Comparison of ENCODE assay signal across 29 cellular contexts in genomic region chr5:86360801-86361200, GRCh38.
"Had no signal": no experiment of that assay in that cellular context is flagged by ENCODE, and none has a peak within 500 bp of the region (broad histone marks: within the 10 kb centered on the region; RNA-seq: fewer than 3 reads in every experiment).

No MANE protein-coding gene starts in this region.

- H3K4me3 ChIP-seq: breast epithelium, esophagus muscularis mucosa, heart right ventricle, lower lobe of right lung, neural progenitor cell, psoas muscle, smooth muscle cell, upper lobe of left lung, vagina had no signal

- H3K27ac ChIP-seq: breast epithelium, esophagus muscularis mucosa, foreskin keratinocyte, heart right ventricle, lower lobe of right lung, neural progenitor cell, parathyroid adenoma, psoas muscle, upper lobe of left lung, vagina had no signal

- H3K9me3 ChIP-seq: breast epithelium, esophagus muscularis mucosa, heart right ventricle, lower lobe of right lung, psoas muscle, upper lobe of left lung, vagina had no signal

- H3K27me3 Mint-ChIP-seq: activated CD8-positive, alpha-beta memory T cell treated with anti-CD3 and anti-CD28 coated beads, Interleukin-2, amount 10 ng/mL, durations not matched to agents 7 days and 5 days; activated naive CD4-positive, alpha-beta T cell treated with anti-CD3 and anti-CD28 coated beads, Interleukin-2, amount 10 ng/mL, durations not matched to agents 7 days and 5 days; central memory CD8-positive, alpha-beta T cell; stimulated activated memory B cell treated with anti-CD40 and anti-IgM and Interleukin-4, amounts not matched to agents 10 μg/mL and 1 μg/mL and 100 μg/mL, for 72 hours; stimulated activated naive CD8-positive, alpha-beta T cell treated with anti-CD3 and anti-CD28 coated beads, Interleukin-15, amount 100 ng/mL, for 72 hours had no signal

- H3K4me3 Mint-ChIP-seq: activated CD4-positive, alpha-beta T cell treated with anti-CD3 and anti-CD28 coated beads for 36 hours; activated CD8-positive, alpha-beta memory T cell treated with anti-CD3 and anti-CD28 coated beads, Interleukin-2, amount 10 ng/mL, durations not matched to agents 7 days and 5 days; activated CD8-positive, alpha-beta T cell treated with anti-CD3 and anti-CD28 coated beads, Interleukin-2, amount 10 ng/mL, durations not matched to agents 7 days and 5 days; activated naive CD4-positive, alpha-beta T cell treated with anti-CD3 and anti-CD28 coated beads, Interleukin-2, amount 10 ng/mL, durations not matched to agents 7 days and 5 days; central memory CD8-positive, alpha-beta T cell; natural killer cell; neural progenitor cell; stimulated activated memory B cell treated with anti-CD40 and anti-IgM and Interleukin-4, amounts not matched to agents 10 μg/mL and 1 μg/mL and 100 μg/mL, for 72 hours; stimulated activated naive CD8-positive, alpha-beta T cell treated with anti-CD3 and anti-CD28 coated beads, Interleukin-15, amount 100 ng/mL, for 72 hours had no signal

- H3K27ac Mint-ChIP-seq: activated CD4-positive, alpha-beta T cell treated with anti-CD3 and anti-CD28 coated beads for 36 hours; activated CD8-positive, alpha-beta memory T cell treated with anti-CD3 and anti-CD28 coated beads, Interleukin-2, amount 10 ng/mL, durations not matched to agents 7 days and 5 days; activated CD8-positive, alpha-beta T cell treated with anti-CD3 and anti-CD28 coated beads, Interleukin-2, amount 10 ng/mL, durations not matched to agents 7 days and 5 days; activated naive CD4-positive, alpha-beta T cell treated with anti-CD3 and anti-CD28 coated beads, Interleukin-2, amount 10 ng/mL, durations not matched to agents 7 days and 5 days; natural killer cell; neural progenitor cell; stimulated activated memory B cell treated with anti-CD40 and anti-IgM and Interleukin-4, amounts not matched to agents 10 μg/mL and 1 μg/mL and 100 μg/mL, for 72 hours; stimulated activated naive CD8-positive, alpha-beta T cell treated with anti-CD3 and anti-CD28 coated beads, Interleukin-15, amount 100 ng/mL, for 72 hours had no signal

- H3K4me1 ChIP-seq: breast epithelium, esophagus muscularis mucosa, foreskin keratinocyte, heart right ventricle, lower lobe of right lung, neural progenitor cell, parathyroid adenoma, psoas muscle, upper lobe of left lung, vagina had no signal

- H3K27me3 ChIP-seq: breast epithelium, esophagus muscularis mucosa, foreskin keratinocyte, heart right ventricle, neural progenitor cell, upper lobe of left lung, vagina had no signal

- H3K36me3 Mint-ChIP-seq: activated CD8-positive, alpha-beta memory T cell treated with anti-CD3 and anti-CD28 coated beads, Interleukin-2, amount 10 ng/mL, durations not matched to agents 7 days and 5 days; activated naive CD4-positive, alpha-beta T cell treated with anti-CD3 and anti-CD28 coated beads, Interleukin-2, amount 10 ng/mL, durations not matched to agents 7 days and 5 days; natural killer cell; neural progenitor cell; stimulated activated memory B cell treated with anti-CD40 and anti-IgM and Interleukin-4, amounts not matched to agents 10 μg/mL and 1 μg/mL and 100 μg/mL, for 72 hours had no signal

- H3K9me3 Mint-ChIP-seq: activated naive CD4-positive, alpha-beta T cell treated with anti-CD3 and anti-CD28 coated beads, Interleukin-2, amount 10 ng/mL, durations not matched to agents 7 days and 5 days; neural progenitor cell; stimulated activated memory B cell treated with anti-CD40 and anti-IgM and Interleukin-4, amounts not matched to agents 10 μg/mL and 1 μg/mL and 100 μg/mL, for 72 hours; stimulated activated naive CD8-positive, alpha-beta T cell treated with anti-CD3 and anti-CD28 coated beads, Interleukin-15, amount 100 ng/mL, for 72 hours had no signal

- DNase-seq: activated CD4-positive, alpha-beta T cell treated with anti-CD3 and anti-CD28 coated beads for 36 hours; activated CD4-positive, CD25-positive, alpha-beta regulatory T cell; activated CD8-positive, alpha-beta memory T cell treated with anti-CD3 and anti-CD28 coated beads, Interleukin-2, amount 10 ng/mL, durations not matched to agents 7 days and 5 days; activated CD8-positive, alpha-beta T cell treated with anti-CD3 and anti-CD28 coated beads, Interleukin-2, amount 10 ng/mL, durations not matched to agents 7 days and 5 days; activated effector memory CD4-positive, alpha-beta T cell treated with anti-CD3 and anti-CD28 coated beads, Interleukin-2, amount 50 U/mL, for 16 hours; activated naive CD4-positive, alpha-beta T cell treated with anti-CD3 and anti-CD28 coated beads, Interleukin-2, amount 10 ng/mL, durations not matched to agents 7 days and 5 days; dermis blood vessel endothelial cell; effector CD4-positive, alpha-beta T cell; foreskin keratinocyte; heart right ventricle; lower lobe of right lung; mesenchymal stem cell; natural killer cell; occipital lobe; psoas muscle; stimulated activated CD4-positive, alpha-beta T cell treated with anti-CD3 and anti-CD28 coated beads, Interleukin-1b, Interleukin-23, amount 100 ng/mL, for 48 hours; stimulated activated CD4-positive, alpha-beta T cell treated with anti-CD3 and anti-CD28 coated beads, Interleukin-4, amount 100 ng/mL, for 4 hours; stimulated activated CD8-positive, alpha-beta memory T cell treated with anti-CD3 and anti-CD28 coated beads, Interleukin-4, amount 100 ng/mL, for 48 hours; stimulated activated naive CD8-positive, alpha-beta T cell treated with anti-CD3 and anti-CD28 coated beads, Interleukin-15, amount 100 ng/mL, for 72 hours; substantia nigra; upper lobe of left lung had no signal

- H3K4me1 Mint-ChIP-seq: activated CD4-positive, alpha-beta T cell treated with anti-CD3 and anti-CD28 coated beads for 36 hours; activated CD8-positive, alpha-beta memory T cell treated with anti-CD3 and anti-CD28 coated beads, Interleukin-2, amount 10 ng/mL, durations not matched to agents 7 days and 5 days; activated naive CD4-positive, alpha-beta T cell treated with anti-CD3 and anti-CD28 coated beads, Interleukin-2, amount 10 ng/mL, durations not matched to agents 7 days and 5 days; central memory CD8-positive, alpha-beta T cell; natural killer cell; neural progenitor cell; stimulated activated memory B cell treated with anti-CD40 and anti-IgM and Interleukin-4, amounts not matched to agents 10 μg/mL and 1 μg/mL and 100 μg/mL, for 72 hours; stimulated activated naive CD8-positive, alpha-beta T cell treated with anti-CD3 and anti-CD28 coated beads, Interleukin-15, amount 100 ng/mL, for 72 hours had no signal

- H3K36me3 ChIP-seq: breast epithelium, esophagus muscularis mucosa, heart right ventricle, lower lobe of right lung, neural progenitor cell, upper lobe of left lung, vagina had no signal

- ATAC-seq: activated CD4-positive, alpha-beta T cell treated with anti-CD3 and anti-CD28 coated beads for 36 hours; activated CD8-positive, alpha-beta memory T cell treated with anti-CD3 and anti-CD28 coated beads, Interleukin-2, amount 10 ng/mL, durations not matched to agents 7 days and 5 days; activated CD8-positive, alpha-beta T cell treated with anti-CD3 and anti-CD28 coated beads, Interleukin-2, amount 10 ng/mL, durations not matched to agents 7 days and 5 days; foreskin keratinocyte; heart right ventricle; lower lobe of right lung; natural killer cell; psoas muscle; stimulated activated memory B cell treated with anti-CD40 and anti-IgM and Interleukin-4, amounts not matched to agents 10 μg/mL and 1 μg/mL and 100 μg/mL, for 72 hours; stimulated activated naive CD8-positive, alpha-beta T cell treated with anti-CD3 and anti-CD28 coated beads, Interleukin-15, amount 100 ng/mL, for 72 hours had no signal
